Comparison of ENCODE assay signal across 8 cellular contexts in the genomic region with DNA sequence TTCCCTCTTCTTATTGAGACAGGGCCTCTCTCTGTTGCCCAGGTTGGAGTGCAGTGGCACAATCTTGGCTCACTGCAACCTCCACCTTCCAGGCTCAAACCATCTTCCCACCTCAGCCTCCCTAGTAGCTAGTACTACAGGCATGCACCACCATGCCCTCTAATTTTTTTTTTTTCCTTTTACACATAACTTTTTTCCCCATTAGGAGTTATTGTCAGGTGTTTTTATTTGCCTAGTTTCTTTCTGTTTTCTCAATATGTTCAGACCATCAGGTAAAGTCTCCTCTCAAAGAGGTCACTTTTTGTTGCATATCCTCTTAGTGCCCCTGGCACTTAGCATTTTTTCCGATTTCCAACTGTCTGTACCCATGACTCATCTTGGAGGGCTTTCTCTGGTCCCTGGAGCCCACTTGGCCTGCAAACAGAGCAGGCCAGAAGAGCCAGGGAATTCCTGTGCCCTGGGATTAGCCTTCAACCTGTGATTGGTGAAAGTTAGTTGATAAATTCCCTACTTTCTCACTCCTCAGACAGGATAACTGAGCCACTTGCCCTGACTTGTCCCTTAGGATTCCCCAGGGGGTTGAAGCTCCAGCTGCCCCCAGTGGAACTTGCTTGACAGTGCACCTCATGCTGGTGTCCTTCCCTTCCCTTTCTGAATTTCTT. TPM values are rescaled to one million over a fixed set of nuclear protein-coding genes. Genes with fewer than 3 reads are reported as not detected.
DNase-seq lines count a peak whose midpoint lies in the region; ATAC-seq and TF ChIP-seq lines count a peak whose summit lies in the region.

No MANE protein-coding gene starts in this region.

- DNase-seq in AG04449 (ENCODE audit: low read depth, low spot score) (no peak), GM03348 (ENCODE audit: low spot score) (peak; percentile 61), HFF-Myc (ENCODE audit: extremely low read depth, low read depth) (no peak), LoVo (ENCODE audit: low spot score) (peak; percentile 82), T-cell (peak in 9 of 34 experiments; percentile 9 to 25 (median 14)), ecto neural progenitor cell (ENCODE audit: low spot score) (peak; percentile 65), mucosa of descending colon (peak in 2 of 3 donors; percentile 66 to 69), ovary (no peak)

- no peak for TF ChIP-seq EP300 in ovary (IDR thresholded peaks at IDR 0.05)

- TF ChIP-seq CTCF in AG04449 (IDR thresholded peaks at IDR 0.05; ENCODE audit: insufficient read depth, low read length, missing control alignments): peak; percentile 59
- TF ChIP-seq CTCF in HFF-Myc (IDR thresholded peaks at IDR 0.05; ENCODE audit: low read depth, low read length, missing control alignments): peak; percentile 71
- peak; percentile 60 for TF ChIP-seq CTCF in mucosa of descending colon (IDR thresholded peaks at IDR 0.05)
- no peak for TF ChIP-seq CTCF in ovary (IDR thresholded peaks at IDR 0.05)

- H3K4me1 ChIP-seq in mucosa of descending colon (ENCODE audit: low read depth) (peaks cover 24% of the 10 kb centered on the region), ovary (ENCODE audit: insufficient read depth) (peaks cover 3% of the 10 kb centered on the region)

- ATAC-seq in T-cell (replicated peaks in 1 of 4) (no peak), mucosa of descending colon (peak; percentile 72)

- TF ChIP-seq POLR2A in ovary (IDR thresholded peaks at IDR 0.05): no peak

- no peaks in the 10 kb centered on the region for H3K36me3 ChIP-seq in mucosa of descending colon (ENCODE audit: low read depth)
- no peaks in the 10 kb centered on the region for H3K36me3 ChIP-seq in ovary

- peaks cover 40 to 52% (median 46%) of the 10 kb centered on the region in 3 donors for H3K4me1 Mint-ChIP-seq in T-cell

- H3K4me3 ChIP-seq in AG04449 (ENCODE audit: low read depth, low read length) (no peak overlapping the region), HFF-Myc (replicated peaks; ENCODE audit: low read depth, low read length) (0 out of 2 replicates have a peak overlapping the region, but pooled peaks have one; percentile 4), mucosa of descending colon (no peak overlapping the region), ovary (no peak overlapping the region)

- intact Hi-C loops in mucosa of descending colon (cut with DNase I, micrococcal nuclease): loop anchor here in 1 of 2 donors (5.0 kb wide), 1 partner anchor 315 kb away; no protein-coding TSS in a partner anchor
- intact Hi-C loops in ovary (cut with DNase I): no loop called here

- no peak overlapping the region for H3K27ac ChIP-seq in ovary

- H3K27ac Mint-ChIP-seq in T-cell: peak overlapping the region; percentile 14 to 55

- peaks cover 0 to 2% (median 0%) of the 10 kb centered on the region in 3 donors for H3K9me3 Mint-ChIP-seq in T-cell

- H3K27me3 Mint-ChIP-seq in T-cell: no peaks in the 10 kb centered on the region

- CTCF ChIA-PET in AG04449 (lab: Yijun Ruan, JAX) (interaction anchor here (0.7 to 1.5 kb wide), 4 partner anchors 10 to 16 kb away, joined by 3 to 9 read pairs (median 4); no protein-coding TSS in a partner anchor), T-cell (lab: Charles Lee) (interaction anchor here in 1 of 2 donors (0.5 to 1.5 kb wide), 3 partner anchors 28 to 327 kb away, joined by 3 to 5 read pairs (median 4); no protein-coding TSS in a partner anchor)

- no peaks in the 10 kb centered on the region for H3K27me3 ChIP-seq in ovary

- peak overlapping the region; percentile 43 to 95 (median 52) for H3K4me3 Mint-ChIP-seq in T-cell

- 81 to 86% (median 84%) methylated on average over 1 of the region's 1 CpG for WGBS in ovary, 3 donors

- H3K36me3 Mint-ChIP-seq in T-cell: peaks cover 22% of the 10 kb centered on the region

- POLR2A ChIA-PET in AG04449 (lab: Yijun Ruan, JAX) (interaction anchor here (0.6 kb wide), 1 partner anchor 38 kb away, joined by 3 read pairs; no protein-coding TSS in a partner anchor), T-cell (lab: Charles Lee) (no interaction called here)

- H3K9me3 ChIP-seq in mucosa of descending colon (no peaks in the 10 kb centered on the region), ovary (no peaks in the 10 kb centered on the region)

RNA-seq across cellular contexts. Expression of gene NTPCR, which starts 2.2 kb away (rescaled TPM):
- total RNA-seq in T-cell (10 to 100 TPM; 13.6 to 24.5 (median 17.3) TPM), mucosa of descending colon (10 to 100 TPM; 36.5 to 49.9 (median 46.4) TPM), ovary (10 to 100 TPM; 17.5 to 45.2 (median 37.0) TPM)
- polyA plus RNA-seq in ovary: 10 to 100 TPM; 37.6 to 46.5 TPM

Comparison
In these comparisons a context has a peak if more than half of its experiments do, and no peak if none do; other contexts are left out.
1. DNase-seq: peak in GM03348 (single experiment), LoVo (single experiment), ecto neural progenitor cell (single experiment) and mucosa of descending colon (2 of 3); none in AG04449 (single experiment), HFF-Myc (single experiment) and ovary (0 of 5).
2. CTCF ChIP-seq: peak in AG04449 (single experiment), HFF-Myc (single experiment) and mucosa of descending colon (single experiment); none in ovary (0 of 3).